In genomic region chr14:64649383-64649998, GRCh38 we compare ENCODE assay signal across 12 cellular contexts. TPM values are rescaled to one million over a fixed set of nuclear protein-coding genes. Genes with fewer than 3 reads are reported as not detected.
DNase-seq lines count a peak whose midpoint lies in the region; ATAC-seq and TF ChIP-seq lines count a peak whose summit lies in the region.
"Had no signal": no experiment of that assay in that cellular context is flagged by ENCODE, and none has a peak within 500 bp of the region (broad histone marks: within the 10 kb centered on the region; RNA-seq: fewer than 3 reads in every experiment).

No MANE protein-coding gene starts in this region.

- peak overlapping the region; percentile 93 for H3K27ac Mint-ChIP-seq in Caco-2 (ENCODE audit: unreplicated experiment)
- H3K27ac Mint-ChIP-seq in activated CD8-positive, alpha-beta T cell treated with anti-CD3 and anti-CD28 coated beads for 36 hours: no peak overlapping the region
- H3K27ac Mint-ChIP-seq: WTC11 had no signal

- CTCF ChIA-PET in Caco-2 (lab: Charles Lee) (no interaction called here), IMR-90 (lab: Yijun Ruan, JAX) (interaction anchor here (1.6 kb wide), 1 partner anchor 12 kb away, joined by 5 read pairs; no protein-coding TSS in a partner anchor)
- CTCF ChIA-PET in activated CD8-positive, alpha-beta T cell treated with anti-CD3 and anti-CD28 coated beads for 36 hours (lab: Charles Lee): interaction anchor here (0.7 to 1.3 kb wide), 2 partner anchors 11 to 13 kb away, joined by 3 to 4 read pairs; no protein-coding TSS in a partner anchor

- dilution Hi-C loops in IMR-90 (cut with HindIII; ENCODE audit: low sequenced_read_pairs, unreplicated experiment): no loop called here

- peak overlapping the region; percentile 22; the same call in 2 of the 3 replicates for H2BK15ac ChIP-seq in IMR-90 (ENCODE audit: low read depth, low read length)

- no peak overlapping the region for H3K23ac ChIP-seq in IMR-90 (ENCODE audit: low read depth, low read length)

- peaks cover 3% of the 10 kb centered on the region; the same call in 1 of the 2 replicates for H4K20me1 ChIP-seq in IMR-90 (ENCODE audit: insufficient read depth, low read length)

- H3K4me3 ChIP-seq in Caco-2 (ENCODE audit: low read depth, low read length): no peak overlapping the region
- no peak overlapping the region for H3K4me3 ChIP-seq in IMR-90 (ENCODE audit: insufficient read depth, low read depth, low read length)
- no peak overlapping the region for H3K4me3 ChIP-seq in choroid plexus epithelial cell (ENCODE audit: low read depth, low read length)

- H3K18ac ChIP-seq in IMR-90 (ENCODE audit: low read depth, low read length): no peak overlapping the region

- peak overlapping the region; percentile 45; the same call in 1 of the 2 replicates for H3K4ac ChIP-seq in IMR-90 (ENCODE audit: low read depth, low read length)

- H3K56ac ChIP-seq in IMR-90 (ENCODE audit: extremely low read depth, insufficient read depth, low read length): no peak overlapping the region

- peak overlapping the region; percentile 19 for H4K5ac ChIP-seq in IMR-90 (ENCODE audit: low read depth, low read length)

- H2BK120ac ChIP-seq in IMR-90 (ENCODE audit: low read depth, low read length): no peak overlapping the region

- ATAC-seq in IMR-90 (ENCODE audit: low read depth) (no peak), omental fat pad (ENCODE audit: low FRiP score) (peak; percentile 39), HG03108 (IDR thresholded peaks at IDR 0.05; ENCODE audit: unreplicated experiment) (no peak)
- no peak for ATAC-seq in activated CD8-positive, alpha-beta T cell treated with anti-CD3 and anti-CD28 coated beads for 36 hours
- ATAC-seq: WTC11 had no signal

- H3K14ac ChIP-seq in IMR-90 (replicated peaks; ENCODE audit: low read depth, low read length): no peak overlapping the region

- no peak for TF ChIP-seq RAD21 in IMR-90 (IDR thresholded peaks at IDR 0.05; ENCODE audit: low read length)

- H3K79me1 ChIP-seq in IMR-90 (ENCODE audit: low read depth in 1 of 2, low read length in 2 of 2): no peaks in the 10 kb centered on the region

- no peak for TF ChIP-seq POLR2A in IMR-90 (IDR thresholded peaks at IDR 0.05; ENCODE audit: low read depth, low read length)

- H3K9me3 ChIP-seq in Caco-2: no peaks in the 10 kb centered on the region
- H3K9me3 ChIP-seq in IMR-90 (ENCODE audit: control insufficient read depth, insufficient read depth, low read length): peaks cover 2% of the 10 kb centered on the region; the same call in 1 of the 2 replicates
- H3K9me3 ChIP-seq: SK-N-SH had no signal

- peak overlapping the region; percentile 29; the same call in 1 of the 2 replicates for H2BK20ac ChIP-seq in IMR-90 (ENCODE audit: low read depth, low read length)

- no peak overlapping the region; the same call in 1 of the 2 replicates for H4K91ac ChIP-seq in IMR-90 (ENCODE audit: insufficient read depth, low read depth, low read length)

- H2AK5ac ChIP-seq in IMR-90 (ENCODE audit: low read depth, low read length): no peak overlapping the region

- no peak overlapping the region for H2AK9ac ChIP-seq in IMR-90 (replicated peaks; ENCODE audit: low read depth, low read length, poor library complexity)

- POLR2A ChIA-PET in Caco-2 (lab: Charles Lee) (no interaction called here), IMR-90 (lab: Charles Lee; ENCODE audit: unreplicated experiment) (no interaction called here)
- POLR2A ChIA-PET in activated CD8-positive, alpha-beta T cell treated with anti-CD3 and anti-CD28 coated beads for 36 hours (lab: Charles Lee): no interaction called here

- no peak overlapping the region for H3K9ac ChIP-seq in IMR-90 (ENCODE audit: low read depth, low read length)
- H3K9ac ChIP-seq: SK-N-SH had no signal

- peaks cover 59% of the 10 kb centered on the region for H3K4me1 ChIP-seq in Caco-2
- peaks cover 18% of the 10 kb centered on the region for H3K4me1 ChIP-seq in IMR-90 (ENCODE audit: control insufficient read depth, insufficient read depth, low read length)

- H3K27ac ChIP-seq in IMR-90 (ENCODE audit: insufficient read depth, low read length): no peak overlapping the region

- BruUV-seq in Caco-2 (replicated peaks; lab: Mats Ljungman, UMichigan) (no TSS peak), IMR-90 (replicated peaks; lab: Mats Ljungman, UMichigan) (no TSS peak)

- intact Hi-C loops in Caco-2 (cut with micrococcal nuclease; ENCODE audit: unreplicated experiment): no loop called here
- intact Hi-C loops in IMR-90 (cut with micrococcal nuclease): no loop called here
- intact Hi-C loops in activated CD8-positive, alpha-beta T cell treated with anti-CD3 and anti-CD28 coated beads for 36 hours (cut with micrococcal nuclease): no loop called here

- H2BK5ac ChIP-seq in IMR-90 (ENCODE audit: low read depth, low read length, poor library complexity, severe bottlenecking): no peak overlapping the region

- H3K27me3 Mint-ChIP-seq in Caco-2 (ENCODE audit: insufficient read depth, unreplicated experiment): no peaks in the 10 kb centered on the region
- no peaks in the 10 kb centered on the region for H3K27me3 Mint-ChIP-seq in activated CD8-positive, alpha-beta T cell treated with anti-CD3 and anti-CD28 coated beads for 36 hours

- H3K4me3 Mint-ChIP-seq in Caco-2 (ENCODE audit: unreplicated experiment): peak overlapping the region; percentile 25
- no peak overlapping the region for H3K4me3 Mint-ChIP-seq in activated CD8-positive, alpha-beta T cell treated with anti-CD3 and anti-CD28 coated beads for 36 hours
- H3K4me3 Mint-ChIP-seq: WTC11 had no signal

- no peak overlapping the region for H4K8ac ChIP-seq in IMR-90 (ENCODE audit: low read depth in 2 of 2, low read length in 2 of 2)

- no peak for TF ChIP-seq CTCF in Caco-2 (IDR thresholded peaks at IDR 0.05; ENCODE audit: insufficient read depth in 1 of 2, low read depth in 1 of 2, low read length in 1 of 2, severe bottlenecking in 1 of 2, unreplicated experiment in 1 of 2)
- TF ChIP-seq CTCF in IMR-90 (conservative IDR thresholded peaks at IDR 0.05; ENCODE audit: low read depth, low read length): no peak
- no peak for TF ChIP-seq CTCF in choroid plexus epithelial cell (conservative IDR thresholded peaks at IDR 0.05; ENCODE audit: low read depth, low read length)
- no peak for TF ChIP-seq CTCF in omental fat pad (IDR thresholded peaks at IDR 0.05)
- no peak for TF ChIP-seq CTCF in activated CD8-positive, alpha-beta T cell treated with anti-CD3 and anti-CD28 coated beads for 36 hours (IDR thresholded peaks at IDR 0.05)

- in situ Hi-C loops in IMR-90 (cut with MboI; ENCODE audit: low sequenced_read_pairs): loop anchor here (10.0 kb wide), 1 partner anchor 305 kb away; no protein-coding TSS in a partner anchor

- 82% methylated on average over 13 of the region's 13 CpGs; no CpG with 5 or more reads in 1 of the 2 experiments for WGBS in IMR-90 (ENCODE audit: extremely low coverage in 2 of 2, insufficient read length in 1 of 2), 2 experiments

- H3K9me3 Mint-ChIP-seq in Caco-2 (ENCODE audit: unreplicated experiment): no peaks in the 10 kb centered on the region
- no peaks in the 10 kb centered on the region for H3K9me3 Mint-ChIP-seq in activated CD8-positive, alpha-beta T cell treated with anti-CD3 and anti-CD28 coated beads for 36 hours

- H3K4me2 ChIP-seq in IMR-90 (ENCODE audit: low read depth, low read length): no peak overlapping the region
- H3K4me2 ChIP-seq: SK-N-SH had no signal

- peaks cover 11% of the 10 kb centered on the region for H3K36me3 Mint-ChIP-seq in Caco-2 (ENCODE audit: insufficient read depth, unreplicated experiment)
- H3K36me3 Mint-ChIP-seq in activated CD8-positive, alpha-beta T cell treated with anti-CD3 and anti-CD28 coated beads for 36 hours (ENCODE audit: low read depth): no peaks in the 10 kb centered on the region
- H3K36me3 Mint-ChIP-seq: WTC11 had no signal

- H3K27me3 ChIP-seq in Caco-2 (replicated peaks; ENCODE audit: control insufficient read depth, insufficient read depth, low read length) (no peaks in the 10 kb centered on the region), IMR-90 (ENCODE audit: control insufficient read depth, insufficient read depth, low read length) (no peaks in the 10 kb centered on the region)

- H2AFZ ChIP-seq in IMR-90 (replicated peaks; ENCODE audit: low read length, poor library complexity): no peak overlapping the region

- peaks cover 56% of the 10 kb centered on the region for H3K4me1 Mint-ChIP-seq in Caco-2 (ENCODE audit: low read depth, unreplicated experiment)
- H3K4me1 Mint-ChIP-seq in activated CD8-positive, alpha-beta T cell treated with anti-CD3 and anti-CD28 coated beads for 36 hours (ENCODE audit: low read depth): peaks cover 7% of the 10 kb centered on the region

- DNase-seq in Caco-2 (no peak), IMR-90 (no peak), choroid plexus epithelial cell (ENCODE audit: low read depth) (peak; percentile 93), omental fat pad (ENCODE audit: low spot score) (no peak), NCI-H510A treated with DMSO at 0.1 percent for 48 hours (lab: John Stamatoyannopoulos, UW) (no peak), NCI-H2196 treated with DMSO at 0.1 percent for 48 hours (lab: John Stamatoyannopoulos, UW; ENCODE audit: unreplicated experiment) (no peak)
- no peak for DNase-seq in activated CD8-positive, alpha-beta T cell treated with anti-CD3 and anti-CD28 coated beads for 36 hours
- DNase-seq: activated T-cell treated with anti-CD3 and anti-CD28 coated beads for 4 hours, NCI-H526 treated with DMSO at 0.1 percent for 48 hours, SK-N-SH had no signal

- H3K36me3 ChIP-seq in Caco-2 (ENCODE audit: control insufficient read depth, insufficient read depth, low read length): no peaks in the 10 kb centered on the region
- no peaks in the 10 kb centered on the region for H3K36me3 ChIP-seq in IMR-90 (ENCODE audit: control insufficient read depth, insufficient read depth, low read length)

- peaks cover 13% of the 10 kb centered on the region for H3K9me1 ChIP-seq in IMR-90 (ENCODE audit: insufficient read depth, low read length)

TF ChIP-seq in IMR-90, 13 proteins besides CTCF, POLR2A, EP300 and RAD21:
- TF ChIP-seq CEBPB (IDR thresholded peaks at IDR 0.05; ENCODE audit: low read depth, low read length) (peak; percentile 32), RCOR1 (IDR thresholded peaks at IDR 0.05; ENCODE audit: insufficient replicate concordance, low read length) (no peak)

RNA-seq across cellular contexts. Expression of gene PLEKHG3, which starts 54.7 kb away (rescaled TPM):
- 85.9 and 90.8 TPM in 2 replicates for total RNA-seq in Caco-2 (2022)
- total RNA-seq in IMR-90 (2012; rRNA removed): 4.4 and 8.2 TPM in 2 replicates
- 8.4 and 10.6 TPM in 2 replicates for polyA plus RNA-seq in IMR-90 (2012; rRNA removed)
- polyA plus RNA-seq in IMR-90 (2012; cell fraction: cytosol; rRNA removed): 3.5 and 6.2 TPM in 2 replicates
- polyA plus RNA-seq in IMR-90 (2012; cell fraction: nucleus; rRNA removed; ENCODE audit: low replicate concordance): 28.4 and 37.6 TPM in 2 replicates
- 10 to 100 TPM; 29.6 to 45.9 (median 37.5) TPM for total RNA-seq in omental fat pad
- total RNA-seq in activated CD8-positive, alpha-beta T cell treated with anti-CD3 and anti-CD28 coated beads for 36 hours: 1 to 10 TPM; 2.7 to 2.8 TPM
